ENCODE assay signal across 25 cellular contexts in genomic region chr17:72414032-72414396, GRCh38.
"Had no signal": no experiment of that assay in that cellular context is flagged by ENCODE, and none has a peak within 500 bp of the region (broad histone marks: within the 10 kb centered on the region; RNA-seq: fewer than 3 reads in every experiment).

No MANE protein-coding gene starts in this region.

- H3K27ac ChIP-seq: dorsolateral prefrontal cortex, heart left ventricle, ovary, right atrium auricular region, suprapubic skin, thyroid gland, upper lobe of left lung, vagina had no signal

- ATAC-seq: esophagus mucosa; heart left ventricle; left lobe of liver; natural killer cell; stimulated activated effector memory CD8-positive, alpha-beta T cell treated with anti-CD3 and anti-CD28 coated beads, Interleukin-12 subunit alpha, Interleukin-12 subunit beta, amount 100 ng/mL, for 72 hours; stimulated activated naive CD8-positive, alpha-beta T cell treated with anti-CD3 and anti-CD28 coated beads, Interleukin-15, Interleukin-2, amounts not matched to agents 100 U/mL and 50 U/mL, for 24 hours had no signal

- H3K4me2 ChIP-seq: smooth muscle cell had no signal

- FAIRE-seq: endometrium, frontal cortex had no signal

- H3K4me1 ChIP-seq: right atrium auricular region, upper lobe of left lung had no signal

- DNase-seq: cortex of kidney; dorsolateral prefrontal cortex; effector CD8-positive, alpha-beta T cell; heart left ventricle; hypothalamus; islet precursor cell; mammary epithelial cell; natural killer cell; nucleus accumbens; ovary; stimulated activated CD4-positive, alpha-beta T cell treated with anti-CD3 and anti-CD28 coated beads, Interleukin-4, amount 100 ng/mL, for 1 hour; stimulated activated CD8-positive, alpha-beta memory T cell treated with anti-CD3 and anti-CD28 coated beads, Interleukin-4, amount 100 ng/mL, for 48 hours; stimulated activated naive CD8-positive, alpha-beta T cell treated with anti-CD3 and anti-CD28 coated beads, Interleukin-15, Interleukin-2, amounts not matched to agents 100 U/mL and 50 U/mL, for 24 hours; thyroid gland; upper lobe of left lung had no signal

- H3K9me3 ChIP-seq: ovary, thyroid gland had no signal

- H3K36me3 ChIP-seq: heart left ventricle, ovary, right atrium auricular region, suprapubic skin, thyroid gland, upper lobe of left lung, vagina had no signal

- H3K4me3 ChIP-seq: dorsolateral prefrontal cortex, heart left ventricle, mucosa of descending colon, ovary, right atrium auricular region, smooth muscle cell, suprapubic skin, thyroid gland, upper lobe of left lung, vagina had no signal

- H3K27me3 ChIP-seq: ovary, right atrium auricular region, suprapubic skin, thyroid gland, upper lobe of left lung, vagina had no signal
